12 cellular contexts compared by ENCODE assay signal in the genomic region with DNA sequence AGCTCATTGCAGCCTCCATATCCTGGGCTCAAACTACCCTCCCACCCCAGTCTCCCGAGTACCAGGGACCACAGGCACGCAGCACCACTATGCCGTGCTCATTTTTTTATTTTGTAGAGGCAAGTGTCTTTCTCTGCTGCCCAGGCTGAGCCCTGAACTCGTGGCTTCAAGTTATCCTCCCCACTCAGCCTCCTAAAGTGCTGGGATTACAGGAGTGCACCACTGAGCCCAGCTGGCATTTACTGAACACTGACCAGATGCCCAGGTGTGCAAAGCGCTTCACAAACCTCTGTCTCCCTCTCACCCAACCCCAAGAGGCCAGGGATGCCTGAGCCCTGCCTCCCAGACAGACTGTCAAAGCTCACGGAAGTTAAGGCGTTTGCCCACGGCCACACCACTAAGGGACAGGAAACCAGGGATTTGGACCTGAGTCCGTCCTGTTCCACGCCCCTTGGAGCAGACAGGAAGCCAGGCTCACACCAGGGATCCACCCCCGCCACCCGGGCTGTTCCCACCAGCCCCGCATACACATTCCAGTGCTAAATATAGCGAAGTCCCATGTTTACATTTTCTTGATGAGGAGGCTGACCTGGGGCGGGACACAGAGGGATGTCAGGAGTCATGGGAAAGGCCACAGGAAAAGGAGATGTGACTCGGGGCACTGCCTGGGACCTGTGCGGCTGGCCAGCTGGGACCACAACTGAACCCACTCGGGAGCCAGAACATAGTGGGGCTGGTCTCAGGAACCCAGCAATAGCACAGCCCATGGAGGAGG. TPM values are rescaled to one million over a fixed set of nuclear protein-coding genes. Genes with fewer than 3 reads are reported as not detected.
DNase-seq lines count a peak whose midpoint lies in the region; ATAC-seq and TF ChIP-seq lines count a peak whose summit lies in the region.
"Had no signal": no experiment of that assay in that cellular context is flagged by ENCODE, and none has a peak within 500 bp of the region (broad histone marks: within the 10 kb centered on the region; RNA-seq: fewer than 3 reads in every experiment).

No MANE protein-coding gene starts in this region.

- no peaks in the 10 kb centered on the region for H3K36me3 Mint-ChIP-seq in endothelial cell (ENCODE audit: low read depth, unreplicated experiment)
- no peaks in the 10 kb centered on the region for H3K36me3 Mint-ChIP-seq in activated CD8-positive, alpha-beta T cell treated with anti-CD3 and anti-CD28 coated beads for 36 hours (ENCODE audit: low read depth)

- peak overlapping the region; percentile 95 for H2AFZ ChIP-seq in IMR-90 (replicated peaks; ENCODE audit: low read length, poor library complexity)

- H3K27me3 ChIP-seq in AG04450 (ENCODE audit: control insufficient read depth, insufficient read depth, low read length) = peaks cover 20% of the 10 kb centered on the region
- H3K27me3 ChIP-seq in IMR-90 (ENCODE audit: control insufficient read depth, insufficient read depth, low read length) = peaks cover 17% of the 10 kb centered on the region; the same call in 1 of the 2 replicates
- no peaks in the 10 kb centered on the region for H3K27me3 ChIP-seq in lower lobe of right lung (ENCODE audit: low read depth)

- peak overlapping the region; percentile 60 for H3K4me3 Mint-ChIP-seq in endothelial cell (ENCODE audit: unreplicated experiment)
- no peak overlapping the region for H3K4me3 Mint-ChIP-seq in activated CD8-positive, alpha-beta T cell treated with anti-CD3 and anti-CD28 coated beads for 36 hours

- peak overlapping the region; percentile 92 for H3K27ac Mint-ChIP-seq in endothelial cell (ENCODE audit: unreplicated experiment)
- no peak overlapping the region for H3K27ac Mint-ChIP-seq in activated CD8-positive, alpha-beta T cell treated with anti-CD3 and anti-CD28 coated beads for 36 hours

- dilution Hi-C loops in IMR-90 (cut with HindIII; ENCODE audit: low sequenced_read_pairs, unreplicated experiment) = no loop called here

- ATAC-seq in IMR-90 (ENCODE audit: low read depth) (peak; percentile 69), lower lobe of right lung (peak; percentile 25 to 52), HG02642 (IDR thresholded peaks at IDR 0.05; ENCODE audit: poor library complexity, unreplicated experiment) (no peak)
- no peak for ATAC-seq in activated CD8-positive, alpha-beta T cell treated with anti-CD3 and anti-CD28 coated beads for 36 hours

- in situ Hi-C loops in IMR-90 (cut with MboI; ENCODE audit: low sequenced_read_pairs) = loop anchor here (25.0 kb wide), 1 partner anchor 789 kb away; no protein-coding TSS in a partner anchor

- H3K4me1 Mint-ChIP-seq in endothelial cell (ENCODE audit: unreplicated experiment) = peaks cover 27% of the 10 kb centered on the region
- peaks cover 3% of the 10 kb centered on the region for H3K4me1 Mint-ChIP-seq in activated CD8-positive, alpha-beta T cell treated with anti-CD3 and anti-CD28 coated beads for 36 hours (ENCODE audit: low read depth)

- TF ChIP-seq CTCF in AG04450 (IDR thresholded peaks at IDR 0.05; ENCODE audit: low read depth, low read length) = no peak
- no peak for TF ChIP-seq CTCF in IMR-90 (conservative IDR thresholded peaks at IDR 0.05; ENCODE audit: low read depth, low read length)
- TF ChIP-seq CTCF in endothelial cell (IDR thresholded peaks at IDR 0.05; ENCODE audit: unreplicated experiment) = no peak
- no peak for TF ChIP-seq CTCF in lower lobe of right lung (IDR thresholded peaks at IDR 0.05)
- no peak for TF ChIP-seq CTCF in activated CD8-positive, alpha-beta T cell treated with anti-CD3 and anti-CD28 coated beads for 36 hours (IDR thresholded peaks at IDR 0.05)

- H2BK15ac ChIP-seq in IMR-90 (ENCODE audit: low read depth, low read length) = peak overlapping the region; percentile 70; the same call in 1 of the 3 replicates

- no peak overlapping the region for H3K56ac ChIP-seq in IMR-90 (ENCODE audit: extremely low read depth, insufficient read depth, low read length)

- CTCF ChIA-PET in AG04450 (lab: Charles Lee) (interaction anchor here (1.0 kb wide), 1 partner anchor 22 kb away, joined by 3 read pairs; no protein-coding TSS in a partner anchor), IMR-90 (lab: Yijun Ruan, JAX) (no interaction called here)
- CTCF ChIA-PET in activated CD8-positive, alpha-beta T cell treated with anti-CD3 and anti-CD28 coated beads for 36 hours (lab: Charles Lee) = no interaction called here

- intact Hi-C loops in IMR-90 (cut with micrococcal nuclease) (no loop called here), lower lobe of right lung (cut with DNase I) (no loop called here)
- intact Hi-C loops in activated CD8-positive, alpha-beta T cell treated with anti-CD3 and anti-CD28 coated beads for 36 hours (cut with micrococcal nuclease) = no loop called here

- peaks cover 11% of the 10 kb centered on the region for H3K27me3 Mint-ChIP-seq in endothelial cell (ENCODE audit: unreplicated experiment)
- H3K27me3 Mint-ChIP-seq in activated CD8-positive, alpha-beta T cell treated with anti-CD3 and anti-CD28 coated beads for 36 hours = no peaks in the 10 kb centered on the region

- POLR2A ChIA-PET in AG04450 (lab: Yijun Ruan, JAX) = no interaction called here
- POLR2A ChIA-PET in IMR-90 (lab: Charles Lee; ENCODE audit: unreplicated experiment) = no interaction called here
- POLR2A ChIA-PET in activated CD8-positive, alpha-beta T cell treated with anti-CD3 and anti-CD28 coated beads for 36 hours (lab: Charles Lee) = interaction anchor here (0.6 kb wide), 1 partner anchor 869 kb away, joined by 3 read pairs; no protein-coding TSS in a partner anchor

- no peak overlapping the region for H3K4me2 ChIP-seq in IMR-90 (ENCODE audit: low read depth, low read length)
- H3K4me2 ChIP-seq: A549 had no signal

- H2AK5ac ChIP-seq in IMR-90 (ENCODE audit: low read depth, low read length) = peak overlapping the region; percentile 78; the same call in 1 of the 2 replicates

- H2BK120ac ChIP-seq in IMR-90 (ENCODE audit: low read depth, low read length) = peak overlapping the region; percentile 82

- no peaks in the 10 kb centered on the region for H4K20me1 ChIP-seq in IMR-90 (ENCODE audit: insufficient read depth, low read length)

- TF ChIP-seq RAD21 in IMR-90 (IDR thresholded peaks at IDR 0.05; ENCODE audit: low read length) = no peak

- no peak overlapping the region for H2BK5ac ChIP-seq in IMR-90 (ENCODE audit: low read depth, low read length, poor library complexity, severe bottlenecking)

- no peak overlapping the region for H3K9ac ChIP-seq in IMR-90 (ENCODE audit: low read depth, low read length)

- peak overlapping the region; percentile 76 for H3K23ac ChIP-seq in IMR-90 (ENCODE audit: low read depth, low read length)

- H4K8ac ChIP-seq in IMR-90 (ENCODE audit: low read depth in 2 of 2, low read length in 2 of 2) = peak overlapping the region; percentile 39 to 64; a peak in 2 of 4 replicates

- no peak overlapping the region for H4K5ac ChIP-seq in IMR-90 (ENCODE audit: low read depth, low read length)

- H3K36me3 ChIP-seq in IMR-90 (ENCODE audit: control insufficient read depth, insufficient read depth, low read length) = no peaks in the 10 kb centered on the region
- no peaks in the 10 kb centered on the region for H3K36me3 ChIP-seq in lower lobe of right lung

- peak overlapping the region; percentile 91 for H3K4ac ChIP-seq in IMR-90 (ENCODE audit: low read depth, low read length)

- peak overlapping the region; percentile 47 for H2AK9ac ChIP-seq in IMR-90 (replicated peaks; ENCODE audit: low read depth, low read length, poor library complexity)

- no peaks in the 10 kb centered on the region for H3K79me1 ChIP-seq in IMR-90 (ENCODE audit: low read depth in 1 of 2, low read length in 2 of 2)

- WGBS in IMR-90 (ENCODE audit: extremely low coverage in 2 of 2, insufficient read length in 1 of 2), 2 experiments = 18% methylated on average over 3 of the region's 18 CpGs; no CpG with 5 or more reads in 1 of the 2 experiments

- BruUV-seq in IMR-90 (replicated peaks; lab: Mats Ljungman, UMichigan) = no TSS peak

- H3K4me3 ChIP-seq in AG04450 (ENCODE audit: low read depth, low read length) = no peak overlapping the region
- H3K4me3 ChIP-seq in IMR-90 (ENCODE audit: insufficient read depth, low read depth, low read length) = no peak overlapping the region
- H3K4me3 ChIP-seq in lower lobe of right lung = no peak overlapping the region
- H3K4me3 ChIP-seq: A549 had no signal

- H2BK20ac ChIP-seq in IMR-90 (ENCODE audit: low read depth, low read length) = peak overlapping the region; percentile 79; the same call in 1 of the 2 replicates

- no peaks in the 10 kb centered on the region for H3K9me3 Mint-ChIP-seq in endothelial cell (ENCODE audit: unreplicated experiment)
- H3K9me3 Mint-ChIP-seq in activated CD8-positive, alpha-beta T cell treated with anti-CD3 and anti-CD28 coated beads for 36 hours = no peaks in the 10 kb centered on the region

- no peak for TF ChIP-seq POLR2A in IMR-90 (IDR thresholded peaks at IDR 0.05; ENCODE audit: low read depth, low read length)

- H4K91ac ChIP-seq in IMR-90 (ENCODE audit: insufficient read depth, low read depth, low read length) = peak overlapping the region; percentile 71

- H3K18ac ChIP-seq in IMR-90 (ENCODE audit: low read depth, low read length) = peak overlapping the region; percentile 7; the same call in 1 of the 2 replicates

- H3K9me3 ChIP-seq in AG04450 (ENCODE audit: control insufficient read depth, insufficient read depth, low read length) = no peaks in the 10 kb centered on the region; the same call in 1 of the 2 replicates
- H3K9me3 ChIP-seq in IMR-90 (ENCODE audit: control insufficient read depth, insufficient read depth, low read length) = no peaks in the 10 kb centered on the region
- H3K9me3 ChIP-seq in lower lobe of right lung = no peaks in the 10 kb centered on the region
- H3K9me3 ChIP-seq: A549 had no signal

- peaks cover 7% of the 10 kb centered on the region for H3K4me1 ChIP-seq in IMR-90 (ENCODE audit: control insufficient read depth, insufficient read depth, low read length)
- peaks cover 9% of the 10 kb centered on the region for H3K4me1 ChIP-seq in lower lobe of right lung

- H3K9me1 ChIP-seq in IMR-90 (ENCODE audit: insufficient read depth, low read length) = peaks cover 16% of the 10 kb centered on the region

- H3K27ac ChIP-seq in AG04450 (ENCODE audit: low read depth, low read length) (no peak overlapping the region), IMR-90 (ENCODE audit: insufficient read depth, low read length) (no peak overlapping the region), lower lobe of right lung (peak overlapping the region; percentile 46)

- peak; percentile 3 for DNase-seq in AG04450 (ENCODE audit: low read depth, low spot score)
- peak; percentile 61 for DNase-seq in IMR-90
- no peak for DNase-seq in endothelial cell (ENCODE audit: low spot score)
- no peak for DNase-seq in lower lobe of right lung
- no peak for DNase-seq in hypothalamus (lab: John Stamatoyannopoulos, UW)
- DNase-seq in activated CD8-positive, alpha-beta T cell treated with anti-CD3 and anti-CD28 coated beads for 36 hours = no peak
- no peak for DNase-seq in AML-193 (lab: John Stamatoyannopoulos, UW)
- DNase-seq: activated CD8-positive, alpha-beta memory T cell treated with anti-CD3 and anti-CD28 coated beads, Interleukin-2, amount 50 U/mL, for 4 hours; Kasumi-1; NCI-H524 had no signal

- H3K14ac ChIP-seq in IMR-90 (replicated peaks; ENCODE audit: low read depth, low read length) = peak overlapping the region; percentile 59; the same call in 1 of the 2 replicates

RNA-seq across cellular contexts. Expression of a gene that starts 51.2 kb away (rescaled TPM):
- polyA plus RNA-seq in AG04450 (2011; rRNA removed) (0.10 TPM in 2 replicates), IMR-90 (2012; rRNA removed) (0.22 TPM in 1 of 2 replicates, not detected in the other)
- not detected in 2 replicates for polyA minus RNA-seq in AG04450 (2011; rRNA and poly(A)+ RNA removed)
- total RNA-seq in IMR-90 (2012; rRNA removed) (0.18 TPM in 1 of 2 replicates, not detected in the other), endothelial cell (ENCODE audit: unreplicated experiment) (3.9 TPM), lower lobe of right lung (7.3 TPM)
- polyA plus RNA-seq in IMR-90 (2012; cell fraction: cytosol; rRNA removed) = 0.09 TPM in 1 of 2 replicates, not detected in the other
- not detected in 2 replicates for polyA plus RNA-seq in IMR-90 (2012; cell fraction: nucleus; rRNA removed; ENCODE audit: low replicate concordance)
- 10 to 100 TPM; 41.7 to 46.8 TPM for total RNA-seq in activated CD8-positive, alpha-beta T cell treated with anti-CD3 and anti-CD28 coated beads for 36 hours

Comparison
In these comparisons a context has a peak if more than half of its experiments do, and no peak if none do; other contexts are left out.
1. DNase-seq: peak in AG04450 (single experiment) and IMR-90 (single experiment); none in endothelial cell (single experiment), lower lobe of right lung (single experiment), hypothalamus (0 of 51), activated CD8-positive, alpha-beta T cell treated with anti-CD3 and anti-CD28 coated beads for 36 hours (single experiment) and AML-193 (0 of 2).
2. ATAC-seq: peak in IMR-90 (single experiment) and lower lobe of right lung (2 of 2); none in HG02642 (single experiment) and activated CD8-positive, alpha-beta T cell treated with anti-CD3 and anti-CD28 coated beads for 36 hours (single experiment).